Comparison of ENCODE assay signal across 8 cellular contexts in the genomic region with DNA sequence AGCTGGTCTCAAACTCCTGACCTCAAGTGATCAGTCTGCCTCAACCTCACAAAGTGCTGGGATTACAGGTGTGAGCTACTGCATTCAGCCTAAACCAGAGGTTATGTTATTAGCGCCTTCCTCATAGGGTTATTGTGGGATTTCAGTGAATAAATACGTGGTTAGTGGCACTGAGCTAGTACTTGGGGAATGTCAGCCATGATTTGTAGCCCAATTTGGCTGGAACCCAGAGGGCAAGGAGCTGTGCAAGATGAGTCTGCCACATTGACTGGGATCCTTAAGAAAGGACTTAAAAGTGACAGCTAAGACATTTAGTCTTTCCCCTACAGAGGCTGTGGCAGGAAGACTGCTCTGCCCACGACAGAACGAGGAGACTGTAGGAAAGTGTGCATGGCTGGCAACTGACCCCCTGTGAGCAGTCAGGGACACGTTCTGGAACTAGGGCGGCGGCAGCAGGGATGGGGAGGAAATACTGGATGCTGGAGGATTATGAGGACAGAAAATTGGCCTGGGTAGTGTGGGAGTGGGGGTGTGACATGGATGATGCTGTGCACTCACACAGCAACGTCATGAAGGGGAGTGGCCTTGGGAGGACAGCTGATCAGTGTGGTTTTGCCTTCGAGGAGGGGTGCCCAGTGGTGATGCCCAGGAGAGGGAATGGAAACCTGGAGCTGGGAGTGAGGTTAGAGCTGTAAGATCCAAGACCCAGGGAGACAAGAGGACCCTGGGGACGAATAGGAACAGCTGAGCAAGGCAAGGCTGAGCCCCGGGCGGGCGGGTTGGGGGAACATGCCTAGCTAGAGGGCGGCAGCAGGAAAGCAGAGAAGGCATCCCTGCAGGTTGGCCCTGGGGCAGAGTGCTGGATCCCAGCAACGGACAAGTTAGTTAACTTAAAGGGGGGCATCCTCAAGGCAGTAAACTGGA. TPM values are rescaled to one million over a fixed set of nuclear protein-coding genes. Genes with fewer than 3 reads are reported as not detected.
DNase-seq lines count a peak whose midpoint lies in the region; ATAC-seq and TF ChIP-seq lines count a peak whose summit lies in the region.

No MANE protein-coding gene starts in this region.

- peaks cover 13% of the 10 kb centered on the region for H3K9me3 Mint-ChIP-seq in progenitor cell of endocrine pancreas (ENCODE audit: low read depth)

- intact Hi-C loops in left ventricle myocardium superior (cut with micrococcal nuclease) = no loop called here

- H3K4me1 Mint-ChIP-seq in progenitor cell of endocrine pancreas (ENCODE audit: low read depth) = peaks cover 2% of the 10 kb centered on the region

- in situ Hi-C loops in astrocyte of the cerebellum (cut with HindIII; ENCODE audit: low sequenced_read_pairs) = no loop called here

- no peak for TF ChIP-seq CTCF in astrocyte of the cerebellum (IDR thresholded peaks at IDR 0.05; ENCODE audit: low read depth, low read length, missing control alignments)
- TF ChIP-seq CTCF in progenitor cell of endocrine pancreas (IDR thresholded peaks at IDR 0.05; ENCODE audit: unreplicated experiment) = no peak

- H3K4me3 Mint-ChIP-seq in progenitor cell of endocrine pancreas (ENCODE audit: low read depth) = peak overlapping the region; percentile 57

- ATAC-seq in SK-N-SH treated with all-trans-retinoic acid at 6 μM for 48 hours (peak; percentile 54), left ventricle myocardium superior (peak; percentile 25), HG02642 (IDR thresholded peaks at IDR 0.05; ENCODE audit: poor library complexity, unreplicated experiment) (no peak), HG02840 (IDR thresholded peaks at IDR 0.05; ENCODE audit: low FRiP score, unreplicated experiment) (no peak)

- H3K4me3 ChIP-seq in astrocyte of the cerebellum (ENCODE audit: low read depth, low read length) = peak overlapping the region; percentile 56

- H3K27me3 Mint-ChIP-seq in progenitor cell of endocrine pancreas = peaks cover 16% of the 10 kb centered on the region

- H3K36me3 Mint-ChIP-seq in progenitor cell of endocrine pancreas (ENCODE audit: insufficient read depth) = peaks cover 2% of the 10 kb centered on the region

- H3K27ac Mint-ChIP-seq in progenitor cell of endocrine pancreas = no peak overlapping the region

- peak; percentile 86 for DNase-seq in Daoy (ENCODE audit: low read depth)
- DNase-seq in NAMALWA (ENCODE audit: low spot score) = peak; percentile 67
- DNase-seq in astrocyte of the cerebellum (ENCODE audit: low read depth) = no peak
- peak; percentile 71 for DNase-seq in left ventricle myocardium superior
- DNase-seq in progenitor cell of endocrine pancreas (ENCODE audit: low spot score, unreplicated experiment) = no peak

TF ChIP-seq in SK-N-SH treated with all-trans-retinoic acid at 6 μM for 48 hours, 23 proteins besides CTCF, POLR2A, EP300 and RAD21:
- TF ChIP-seq ZC3H10 (CRISPR knock-in tag; IDR thresholded peaks at IDR 0.05) (no peak), OSR1 (CRISPR knock-in tag; IDR thresholded peaks at IDR 0.05) (no peak), TOX (CRISPR knock-in tag; IDR thresholded peaks at IDR 0.05; ENCODE audit: borderline replicate concordance) (no peak), ISL1 (CRISPR knock-in tag; IDR thresholded peaks at IDR 0.05) (no peak), ZFP3 (CRISPR knock-in tag; IDR thresholded peaks at IDR 0.05) (no peak), CSRNP3 (CRISPR knock-in tag; IDR thresholded peaks at IDR 0.05) (no peak), ARNTL (CRISPR knock-in tag; IDR thresholded peaks at IDR 0.05; ENCODE audit: borderline replicate concordance, low read depth) (no peak), RARB (CRISPR knock-in tag; IDR thresholded peaks at IDR 0.05) (no peak), CSDC2 (CRISPR knock-in tag; IDR thresholded peaks at IDR 0.05) (no peak), TSHZ2 (CRISPR knock-in tag; IDR thresholded peaks at IDR 0.05) (no peak)
- TF ChIP-seq, protein P1, sequence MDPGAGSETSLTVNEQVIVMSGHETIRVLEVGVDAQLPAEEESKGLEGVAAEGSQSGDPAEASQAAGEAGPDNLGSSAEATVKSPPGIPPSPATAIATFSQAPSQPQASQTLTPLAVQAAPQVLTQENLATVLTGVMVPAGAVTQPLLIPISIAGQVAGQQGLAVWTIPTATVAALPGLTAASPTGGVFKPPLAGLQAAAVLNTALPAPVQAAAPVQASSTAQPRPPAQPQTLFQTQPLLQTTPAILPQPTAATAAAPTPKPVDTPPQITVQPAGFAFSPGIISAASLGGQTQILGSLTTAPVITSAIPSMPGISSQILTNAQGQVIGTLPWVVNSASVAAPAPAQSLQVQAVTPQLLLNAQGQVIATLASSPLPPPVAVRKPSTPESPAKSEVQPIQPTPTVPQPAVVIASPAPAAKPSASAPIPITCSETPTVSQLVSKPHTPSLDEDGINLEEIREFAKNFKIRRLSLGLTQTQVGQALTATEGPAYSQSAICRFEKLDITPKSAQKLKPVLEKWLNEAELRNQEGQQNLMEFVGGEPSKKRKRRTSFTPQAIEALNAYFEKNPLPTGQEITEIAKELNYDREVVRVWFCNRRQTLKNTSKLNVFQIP (CRISPR knock-in tag; IDR thresholded peaks at IDR 0.05; ENCODE audit: borderline replicate concordance, low read depth) = no peak
TF ChIP-seq in SK-N-SH treated with all-trans-retinoic acid at 6 μM for 48 hours: peak in this region for 0.

RNA-seq across cellular contexts. Expression of gene ATP5PD, which starts 14.5 kb away (rescaled TPM):
- total RNA-seq in Daoy (2014; rRNA removed; shearing (Covaris generic)) = 453 and 707 TPM in 2 replicates
- 937 TPM for total RNA-seq in left ventricle myocardium superior
- total RNA-seq in progenitor cell of endocrine pancreas = 160 and 163 TPM in 2 replicates

RNA-seq across cellular contexts. Expression of gene KCTD2, which starts 14.8 kb away (rescaled TPM):
- total RNA-seq in Daoy (2014; rRNA removed; shearing (Covaris generic)) = 17.9 and 19.1 TPM in 2 replicates
- total RNA-seq in left ventricle myocardium superior (24.1 TPM), progenitor cell of endocrine pancreas (24.9 and 27.1 TPM in 2 replicates)

RNA-seq across cellular contexts. Expression of gene MRPL58, which starts 19.8 kb away (rescaled TPM):
- 155 and 172 TPM in 2 replicates for total RNA-seq in Daoy (2014; rRNA removed; shearing (Covaris generic))
- total RNA-seq in left ventricle myocardium superior = 51.5 TPM
- 26.5 and 26.8 TPM in 2 replicates for total RNA-seq in progenitor cell of endocrine pancreas

RNA-seq across cellular contexts. Expression of gene CDR2L, which starts 44.8 kb away (rescaled TPM):
- total RNA-seq in Daoy (2014; rRNA removed; shearing (Covaris generic)) = 9.2 and 11.5 TPM in 2 replicates
- total RNA-seq in left ventricle myocardium superior = 18.3 TPM
- total RNA-seq in progenitor cell of endocrine pancreas = 17.2 and 17.8 TPM in 2 replicates

RNA-seq across cellular contexts. Expression of gene SLC16A5, which starts 55.5 kb away (rescaled TPM):
- total RNA-seq in Daoy (2014; rRNA removed; shearing (Covaris generic)) = 0.24 TPM in 1 of 2 replicates, not detected in the other
- 7.2 TPM for total RNA-seq in left ventricle myocardium superior
- 16.0 and 16.9 TPM in 2 replicates for total RNA-seq in progenitor cell of endocrine pancreas

Comparison
In these comparisons a context has a peak if more than half of its experiments do, and no peak if none do; other contexts are left out.
1. DNase-seq: peak in Daoy (single experiment), NAMALWA (single experiment) and left ventricle myocardium superior (single experiment); none in astrocyte of the cerebellum (single experiment) and progenitor cell of endocrine pancreas (single experiment).
2. ATAC-seq: peak in SK-N-SH treated with all-trans-retinoic acid at 6 μM for 48 hours (single experiment) and left ventricle myocardium superior (single experiment); none in HG02642 (single experiment) and HG02840 (single experiment).